In genomic region chr14:89485264-89485663, GRCh38 we compare ENCODE assay signal across 19 cellular contexts.
A peak's percentile ranks its signal among the peaks of the same experiment; 100 is the strongest.
DNase-seq lines count a peak whose midpoint lies in the region; ATAC-seq, FAIRE-seq and TF ChIP-seq lines count a peak whose summit lies in the region.
"Had no signal": no experiment of that assay in that cellular context is flagged by ENCODE, and none has a peak within 500 bp of the region (broad histone marks: within the 10 kb centered on the region; RNA-seq: fewer than 3 reads in every experiment).

No MANE protein-coding gene starts in this region.

- H3K4me1 ChIP-seq in esophagus squamous epithelium (peaks cover 9 to 26% (median 12%) of the 10 kb centered on the region in 3 donors), subcutaneous abdominal adipose tissue (ENCODE audit: control insufficient read depth in 5 of 5, insufficient read depth in 5 of 5, low read length in 5 of 5) (peaks cover 4 to 57% (median 49%) of the 10 kb centered on the region in 5 donors)
- H3K4me1 ChIP-seq: BE2C had no signal

- H3K27me3 Mint-ChIP-seq in activated naive CD8-positive, alpha-beta T cell treated with anti-CD3 and anti-CD28 coated beads for 36 hours, result no peaks in the 10 kb centered on the region
- H3K27me3 Mint-ChIP-seq in activated naive CD8-positive, alpha-beta T cell treated with anti-CD3 and anti-CD28 coated beads, Interleukin-2, amount 50 U/mL, for 24 hours, result no peaks in the 10 kb centered on the region
- H3K27me3 Mint-ChIP-seq: activated naive CD4-positive, alpha-beta T cell treated with anti-CD3 and anti-CD28 coated beads, Interleukin-2, amount 10 ng/mL, durations not matched to agents 7 days and 5 days had no signal

- WGBS in esophagus squamous epithelium, 2 donors, result 13% methylated on average over 1 of the region's 2 CpGs; no CpG with 5 or more reads in 1 of the 2 donors

- no peak for ATAC-seq in activated naive CD8-positive, alpha-beta T cell treated with anti-CD3 and anti-CD28 coated beads, Interleukin-2, amount 50 U/mL, for 24 hours

- DNase-seq in activated naive CD8-positive, alpha-beta T cell treated with anti-CD3 and anti-CD28 coated beads for 36 hours, result no peak
- no peak for DNase-seq in activated naive CD8-positive, alpha-beta T cell treated with anti-CD3 and anti-CD28 coated beads, Interleukin-2, amount 50 U/mL, for 24 hours
- DNase-seq in NCI-H510A treated with DMSO at 0.1 percent for 48 hours (lab: John Stamatoyannopoulos, UW) (peak; percentile 64), esophagus squamous epithelium (lab: John Stamatoyannopoulos, UW) (no peak), GM19239 (ENCODE audit: insufficient read length, low spot score) (no peak), GM10248 (ENCODE audit: extremely low spot score) (no peak), NCI-H1436 (lab: John Stamatoyannopoulos, UW) (no peak)
- DNase-seq: activated naive CD4-positive, alpha-beta T cell treated with anti-CD3 and anti-CD28 coated beads, Interleukin-2, amount 10 ng/mL, durations not matched to agents 7 days and 5 days; BE2C; H7; MG63; midbrain; SHP77; small intestine; stimulated activated naive CD4-positive, alpha-beta T cell; T-helper 9 cell had no signal

- no peak for TF ChIP-seq CTCF in esophagus squamous epithelium (IDR thresholded peaks at IDR 0.05)
- no peak for TF ChIP-seq CTCF in GM10248 (IDR thresholded peaks at IDR 0.05; ENCODE audit: control extremely low read depth, extremely low read depth, low read depth, missing control alignments)

- intact Hi-C loops in esophagus squamous epithelium (cut with DNase I), result no loop called here

- CTCF ChIA-PET in GM10248 (lab: Yijun Ruan, JAX), result interaction anchor here (1.3 to 1.9 kb wide), 2 partner anchors 9 to 14 kb away, joined by 3 to 9 read pairs; no protein-coding TSS in a partner anchor

- peaks cover 25% of the 10 kb centered on the region for H3K36me3 Mint-ChIP-seq in activated naive CD8-positive, alpha-beta T cell treated with anti-CD3 and anti-CD28 coated beads for 36 hours
- peaks cover 12% of the 10 kb centered on the region for H3K36me3 Mint-ChIP-seq in activated naive CD8-positive, alpha-beta T cell treated with anti-CD3 and anti-CD28 coated beads, Interleukin-2, amount 50 U/mL, for 24 hours (ENCODE audit: low read depth)

- no peak for FAIRE-seq in GM19239 (lab: Jason Lieb, UNC)
- FAIRE-seq: islet of Langerhans, small intestine had no signal

- no peak for TF ChIP-seq POLR2A in esophagus squamous epithelium (IDR thresholded peaks at IDR 0.05)

- H3K27me3 ChIP-seq in esophagus squamous epithelium (no peaks in the 10 kb centered on the region), subcutaneous abdominal adipose tissue (ENCODE audit: control insufficient read depth in 5 of 5, insufficient read depth in 4 of 5, low read length in 5 of 5) (no peaks in the 10 kb centered on the region)
- H3K27me3 ChIP-seq: BE2C, cardiac muscle cell, MG63 had no signal

- no peaks in the 10 kb centered on the region for H3K9me3 ChIP-seq in esophagus squamous epithelium
- H3K9me3 ChIP-seq in subcutaneous abdominal adipose tissue (ENCODE audit: control insufficient read depth in 5 of 5, low read length in 5 of 5), result no peaks in the 10 kb centered on the region
- H3K9me3 ChIP-seq: BE2C, MG63 had no signal

- peaks cover 10% of the 10 kb centered on the region for H3K4me1 Mint-ChIP-seq in activated naive CD8-positive, alpha-beta T cell treated with anti-CD3 and anti-CD28 coated beads for 36 hours
- H3K4me1 Mint-ChIP-seq in activated naive CD8-positive, alpha-beta T cell treated with anti-CD3 and anti-CD28 coated beads, Interleukin-2, amount 50 U/mL, for 24 hours, result peaks cover 14% of the 10 kb centered on the region

- H3K4me3 ChIP-seq in esophagus squamous epithelium, result no peak overlapping the region
- H3K4me3 ChIP-seq in subcutaneous abdominal adipose tissue (ENCODE audit: low read depth in 1 of 5, low read length in 5 of 5), result no peak overlapping the region
- H3K4me3 ChIP-seq: cardiac muscle cell, MG63 had no signal

- H3K36me3 ChIP-seq in esophagus squamous epithelium (no peaks in the 10 kb centered on the region), subcutaneous abdominal adipose tissue (ENCODE audit: control insufficient read depth in 5 of 5, insufficient read depth in 5 of 5, low read length in 5 of 5) (peaks cover 0 to 5% (median 0%) of the 10 kb centered on the region in 5 donors)
- H3K36me3 ChIP-seq: BE2C, cardiac muscle cell, MG63 had no signal

- no peak overlapping the region for H3K4me3 Mint-ChIP-seq in activated naive CD8-positive, alpha-beta T cell treated with anti-CD3 and anti-CD28 coated beads for 36 hours
- no peak overlapping the region for H3K4me3 Mint-ChIP-seq in activated naive CD8-positive, alpha-beta T cell treated with anti-CD3 and anti-CD28 coated beads, Interleukin-2, amount 50 U/mL, for 24 hours
- H3K4me3 Mint-ChIP-seq: activated naive CD4-positive, alpha-beta T cell treated with anti-CD3 and anti-CD28 coated beads, Interleukin-2, amount 10 ng/mL, durations not matched to agents 7 days and 5 days had no signal

- no peak overlapping the region for H3K9ac ChIP-seq in subcutaneous abdominal adipose tissue (ENCODE audit: low read length in 5 of 5)

- H3K9me3 Mint-ChIP-seq in activated naive CD8-positive, alpha-beta T cell treated with anti-CD3 and anti-CD28 coated beads for 36 hours, result no peaks in the 10 kb centered on the region
- no peaks in the 10 kb centered on the region for H3K9me3 Mint-ChIP-seq in activated naive CD8-positive, alpha-beta T cell treated with anti-CD3 and anti-CD28 coated beads, Interleukin-2, amount 50 U/mL, for 24 hours
- H3K9me3 Mint-ChIP-seq: activated naive CD4-positive, alpha-beta T cell treated with anti-CD3 and anti-CD28 coated beads, Interleukin-2, amount 10 ng/mL, durations not matched to agents 7 days and 5 days had no signal

- POLR2A ChIA-PET in GM10248 (lab: Yijun Ruan, JAX), result no interaction called here

- H3K27ac Mint-ChIP-seq in activated naive CD8-positive, alpha-beta T cell treated with anti-CD3 and anti-CD28 coated beads for 36 hours, result peak overlapping the region; percentile 66
- H3K27ac Mint-ChIP-seq in activated naive CD8-positive, alpha-beta T cell treated with anti-CD3 and anti-CD28 coated beads, Interleukin-2, amount 50 U/mL, for 24 hours, result no peak overlapping the region
- H3K27ac Mint-ChIP-seq: activated naive CD4-positive, alpha-beta T cell treated with anti-CD3 and anti-CD28 coated beads, Interleukin-2, amount 10 ng/mL, durations not matched to agents 7 days and 5 days had no signal

- H3K27ac ChIP-seq in esophagus squamous epithelium (peak overlapping the region in 3 of 4 donors; percentile 25 to 64 (median 26)), subcutaneous abdominal adipose tissue (ENCODE audit: low read depth, low read length) (peak overlapping the region; percentile 72)
- H3K27ac ChIP-seq: cardiac muscle cell had no signal
